ENCODE assay signal across 14 cellular contexts in the genomic region with DNA sequence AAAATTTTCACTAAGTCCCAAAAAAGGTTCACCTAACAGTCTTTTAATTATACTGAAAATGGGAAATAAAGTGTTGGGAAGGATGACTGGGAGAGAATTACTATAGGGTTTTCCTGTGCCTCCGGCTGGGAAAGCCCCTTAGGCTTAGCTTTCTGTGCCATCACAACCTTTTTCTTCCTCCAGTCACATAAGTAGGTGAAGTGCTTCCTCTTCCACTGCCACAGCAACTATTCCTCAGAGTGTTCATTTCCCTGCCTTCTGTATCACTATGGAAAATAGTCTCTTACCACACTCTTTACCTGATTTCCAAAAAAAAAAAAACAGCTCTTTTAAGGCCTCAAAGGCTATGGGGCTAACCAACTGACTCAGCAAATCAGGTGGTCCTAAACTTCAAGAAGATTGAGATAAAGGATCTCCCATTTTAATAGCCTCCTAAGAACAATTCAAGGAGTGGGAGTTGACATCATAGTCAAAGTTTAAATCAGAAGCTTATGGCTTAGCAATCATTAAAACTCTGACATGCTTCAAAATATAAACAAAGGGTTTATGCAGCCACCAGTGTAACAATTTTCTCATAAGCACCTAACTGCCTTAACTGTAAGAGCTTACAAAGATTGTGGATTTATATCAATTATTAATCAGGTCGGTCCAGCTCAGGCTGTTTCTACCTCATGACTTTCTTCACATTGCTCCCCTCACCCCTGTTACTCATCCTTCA.
DNase-seq lines count a peak whose midpoint lies in the region; TF ChIP-seq lines count a peak whose summit lies in the region.
"Had no signal": no experiment of that assay in that cellular context is flagged by ENCODE, and none has a peak within 500 bp of the region (broad histone marks: within the 10 kb centered on the region; RNA-seq: fewer than 3 reads in every experiment).

No MANE protein-coding gene starts in this region.

- peak; percentile 2 for DNase-seq in H7
- peak; percentile 67 for DNase-seq in RKO (ENCODE audit: low spot score)
- peak; percentile 96 for DNase-seq in epithelial cell of proximal tubule (ENCODE audit: low read depth)
- peak; percentile 11 for DNase-seq in retina
- DNase-seq in DMS79 (lab: John Stamatoyannopoulos, UW): no peak
- DNase-seq in activated CD4-positive, alpha-beta T cell treated with anti-CD3 and anti-CD28 coated beads, Interleukin-2, amount 50 U/mL, for 1 hour: no peak
- no peak for DNase-seq in NCI-H1930 (lab: John Stamatoyannopoulos, UW)
- DNase-seq: activated CD4-positive, alpha-beta T cell treated with anti-CD3 and anti-CD28 coated beads for 48 hours; activated effector memory CD4-positive, alpha-beta T cell treated with anti-CD3 and anti-CD28 coated beads, Interleukin-2, amount 50 U/mL, for 16 hours; endodermal cell; MV-4-11; NCI-H446; stimulated activated CD4-positive, alpha-beta T cell treated with anti-CD3 and anti-CD28 coated beads, Interleukin-12 subunit alpha, Interleukin-12 subunit beta, amount 100 ng/mL, for 4 hours had no signal

- TF ChIP-seq CTCF in epithelial cell of proximal tubule (conservative IDR thresholded peaks at IDR 0.05; ENCODE audit: low read depth, low read length): no peak

- H3K4me3 ChIP-seq in H7 (ENCODE audit: insufficient read depth, low read depth, low read length) (no peak overlapping the region), epithelial cell of proximal tubule (ENCODE audit: low read depth, low read length) (no peak overlapping the region)
- H3K4me3 ChIP-seq: lung had no signal

- no peaks in the 10 kb centered on the region for H3K36me3 ChIP-seq in H7 (replicated peaks; ENCODE audit: control insufficient read depth, insufficient read depth, low read length)

- H3K27me3 ChIP-seq in H7 (ENCODE audit: control insufficient read depth, insufficient read depth, low read length): no peaks in the 10 kb centered on the region

Comparison
In these comparisons a context has a peak if more than half of its experiments do, and no peak if none do; other contexts are left out.
1. DNase-seq: peak in H7 (single experiment), RKO (single experiment), epithelial cell of proximal tubule (single experiment) and retina (single experiment); none in DMS79 (single experiment), activated CD4-positive, alpha-beta T cell treated with anti-CD3 and anti-CD28 coated beads, Interleukin-2, amount 50 U/mL, for 1 hour (single experiment) and NCI-H1930 (0 of 2).